In the genomic region with DNA sequence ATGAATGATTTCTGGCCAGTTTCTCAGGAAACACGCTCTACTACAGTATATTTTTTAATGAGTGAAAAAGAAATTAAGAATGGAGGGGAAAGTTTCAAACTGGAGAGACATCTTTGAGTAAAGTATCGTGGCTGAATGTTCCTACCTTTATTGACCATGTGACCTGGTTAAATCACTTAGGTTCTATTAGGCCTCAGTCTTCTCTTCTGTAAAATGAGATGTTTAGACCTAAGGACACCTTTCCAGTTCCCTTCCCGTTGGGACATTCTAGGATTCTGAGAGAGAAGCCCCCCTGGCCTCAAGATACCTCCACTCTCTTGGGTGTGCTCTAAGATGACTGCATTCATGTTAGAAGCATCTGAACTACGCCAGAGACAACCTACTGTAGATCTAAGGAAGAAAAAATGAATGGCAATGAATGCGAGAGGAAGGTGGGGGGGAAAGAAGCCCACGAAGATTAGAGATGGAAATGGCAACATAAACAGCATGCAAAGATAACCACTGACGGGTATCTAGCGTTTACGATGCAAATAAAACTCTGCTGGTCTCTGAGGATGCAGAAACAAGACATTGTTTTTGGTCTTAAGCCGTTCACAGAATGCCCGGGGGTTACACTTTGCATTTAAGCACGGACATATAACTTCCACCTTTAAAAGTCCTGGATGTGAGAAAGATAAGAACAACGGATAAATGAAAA, we compare ENCODE assay signal across 8 cellular contexts. TPM values are rescaled to one million over a fixed set of nuclear protein-coding genes. Genes with fewer than 3 reads are reported as not detected.
DNase-seq lines count a peak whose midpoint lies in the region; ATAC-seq and TF ChIP-seq lines count a peak whose summit lies in the region.

No MANE protein-coding gene starts in this region.

- no peaks in the 10 kb centered on the region for H3K27me3 Mint-ChIP-seq in CD8-positive, alpha-beta T cell (ENCODE audit: low read depth)
- H3K27me3 Mint-ChIP-seq in T-cell: no peaks in the 10 kb centered on the region
- no peaks in the 10 kb centered on the region for H3K27me3 Mint-ChIP-seq in stimulated activated naive CD8-positive, alpha-beta T cell treated with anti-CD3 and anti-CD28 coated beads, Interleukin-15, amount 100 ng/mL, for 72 hours

- H3K4me1 Mint-ChIP-seq in CD8-positive, alpha-beta T cell (ENCODE audit: low read depth): peaks cover 50% of the 10 kb centered on the region
- peaks cover 47 to 52% (median 51%) of the 10 kb centered on the region in 3 donors for H3K4me1 Mint-ChIP-seq in T-cell
- peaks cover 42% of the 10 kb centered on the region for H3K4me1 Mint-ChIP-seq in stimulated activated naive CD8-positive, alpha-beta T cell treated with anti-CD3 and anti-CD28 coated beads, Interleukin-15, amount 100 ng/mL, for 72 hours

- intact Hi-C loops in CD8-positive, alpha-beta T cell (cut with DNase I, micrococcal nuclease): loop anchor here (1.0 to 5.0 kb wide), 12 partner anchors 9 to 1971 kb away; a partner anchor contains a TSS
- intact Hi-C loops in right cardiac atrium (cut with DNase I): no loop called here

- peaks cover 36% of the 10 kb centered on the region for H3K4me1 ChIP-seq in CD8-positive, alpha-beta T cell (ENCODE audit: insufficient read depth, low read length)
- peaks cover 27% of the 10 kb centered on the region for H3K4me1 ChIP-seq in HAP-1
- no peaks in the 10 kb centered on the region for H3K4me1 ChIP-seq in right cardiac atrium (ENCODE audit: control insufficient read depth, insufficient read depth, low read length)

- WGBS in right cardiac atrium: 21% methylated on average over 13 of the region's 13 CpGs

- no peaks in the 10 kb centered on the region for H3K9me3 ChIP-seq in CD8-positive, alpha-beta T cell (ENCODE audit: low read length)
- H3K9me3 ChIP-seq in HAP-1 (no peaks in the 10 kb centered on the region), right cardiac atrium (ENCODE audit: control insufficient read depth, low read length) (no peaks in the 10 kb centered on the region)

- peak; percentile 12 for ATAC-seq in CD8-positive, alpha-beta T cell
- ATAC-seq in T-cell (replicated peaks in 1 of 4): peak in 3 of 4 experiments; percentile 2 to 15 (median 3)
- no peak for ATAC-seq in right cardiac atrium
- no peak for ATAC-seq in stimulated activated naive CD8-positive, alpha-beta T cell treated with anti-CD3 and anti-CD28 coated beads, Interleukin-15, amount 100 ng/mL, for 72 hours
- no peak for ATAC-seq in HG03521 (IDR thresholded peaks at IDR 0.05; ENCODE audit: unreplicated experiment)

- TF ChIP-seq CTCF in CD8-positive, alpha-beta T cell (IDR thresholded peaks at IDR 0.05): no peak

- POLR2A ChIA-PET in CD8-positive, alpha-beta T cell (lab: Charles Lee): interaction anchor here (1.6 kb wide), 1 partner anchor 91 kb away, joined by 4 read pairs; no protein-coding TSS in a partner anchor
- POLR2A ChIA-PET in T-cell (lab: Charles Lee): no interaction called here

- peak overlapping the region; percentile 92 for H3K27ac Mint-ChIP-seq in CD8-positive, alpha-beta T cell
- H3K27ac Mint-ChIP-seq in T-cell: peak overlapping the region; percentile 92 to 98
- peak overlapping the region; percentile 61 to 93 for H3K27ac Mint-ChIP-seq in stimulated activated naive CD8-positive, alpha-beta T cell treated with anti-CD3 and anti-CD28 coated beads, Interleukin-15, amount 100 ng/mL, for 72 hours

- H3K4me3 Mint-ChIP-seq in CD8-positive, alpha-beta T cell: peak overlapping the region; percentile 89
- peak overlapping the region; percentile 86 to 97 (median 92) for H3K4me3 Mint-ChIP-seq in T-cell
- peak overlapping the region; percentile 82 to 85 for H3K4me3 Mint-ChIP-seq in stimulated activated naive CD8-positive, alpha-beta T cell treated with anti-CD3 and anti-CD28 coated beads, Interleukin-15, amount 100 ng/mL, for 72 hours

- peak overlapping the region; percentile 66 for H3K4me3 ChIP-seq in CD8-positive, alpha-beta T cell (ENCODE audit: low read depth, low read length)
- H3K4me3 ChIP-seq in HAP-1 (peak overlapping the region; percentile 78), right cardiac atrium (ENCODE audit: low read length) (peak overlapping the region; percentile 73)

- no peaks in the 10 kb centered on the region for H3K27me3 ChIP-seq in CD8-positive, alpha-beta T cell (ENCODE audit: insufficient read depth, low read length)
- H3K27me3 ChIP-seq in HAP-1 (ENCODE audit: low read depth): no peaks in the 10 kb centered on the region
- no peaks in the 10 kb centered on the region for H3K27me3 ChIP-seq in right cardiac atrium (ENCODE audit: control insufficient read depth, insufficient read depth)

- CTCF ChIA-PET in CD8-positive, alpha-beta T cell (lab: Charles Lee): no interaction called here
- CTCF ChIA-PET in T-cell (lab: Charles Lee): no interaction called here

- peaks cover 12% of the 10 kb centered on the region for H3K36me3 Mint-ChIP-seq in CD8-positive, alpha-beta T cell
- H3K36me3 Mint-ChIP-seq in T-cell: no peaks in the 10 kb centered on the region

- peak overlapping the region; percentile 68 for H3K27ac ChIP-seq in CD8-positive, alpha-beta T cell (ENCODE audit: low read depth, low read length)
- peak overlapping the region; percentile 71 for H3K27ac ChIP-seq in right cardiac atrium (ENCODE audit: low read length)

- H3K36me3 ChIP-seq in CD8-positive, alpha-beta T cell (ENCODE audit: insufficient read depth, low read length): no peaks in the 10 kb centered on the region
- H3K36me3 ChIP-seq in HAP-1 (replicated peaks): peaks cover 5% of the 10 kb centered on the region; the same call in 1 of the 2 replicates

- DNase-seq in CD8-positive, alpha-beta T cell: no peak
- no peak for DNase-seq in HAP-1 (ENCODE audit: low spot score in 2 of 2)
- peak in 7 of 34 experiments; percentile 2 to 11 (median 5) for DNase-seq in T-cell
- DNase-seq in right cardiac atrium: no peak
- DNase-seq in stimulated activated naive CD8-positive, alpha-beta T cell treated with anti-CD3 and anti-CD28 coated beads, Interleukin-15, amount 100 ng/mL, for 72 hours: no peak
- DNase-seq in NCI-H345 treated with DMSO at 0.1 percent for 48 hours (lab: John Stamatoyannopoulos, UW; ENCODE audit: unreplicated experiment): no peak
- DNase-seq in dedifferentiated amniotic fluid mesenchymal stem cell (ENCODE audit: extremely low spot score): no peak

- in situ Hi-C loops in HAP-1 (cut with MboI; ENCODE audit: low sequenced_read_pairs): loop anchor here (25.0 kb wide), 1 partner anchor 376 kb away; no protein-coding TSS in a partner anchor

- H3K9me3 Mint-ChIP-seq in CD8-positive, alpha-beta T cell: no peaks in the 10 kb centered on the region
- no peaks in the 10 kb centered on the region for H3K9me3 Mint-ChIP-seq in T-cell
- no peaks in the 10 kb centered on the region for H3K9me3 Mint-ChIP-seq in stimulated activated naive CD8-positive, alpha-beta T cell treated with anti-CD3 and anti-CD28 coated beads, Interleukin-15, amount 100 ng/mL, for 72 hours

RNA-seq across cellular contexts. Expression of a gene that starts 0.6 kb away (rescaled TPM):
- 10 to 100 TPM; 78.9 to 81.3 TPM for total RNA-seq in CD8-positive, alpha-beta T cell
- total RNA-seq in T-cell (100 to 1,000 TPM in 1 of 5 donors, 10 to 100 TPM in 4; 84.3 to 111 (median 86.7) TPM), right cardiac atrium (10 to 100 TPM; 32.0 to 44.8 (median 41.2) TPM)
- polyA plus RNA-seq in right cardiac atrium: 21.1 TPM

Comparison
In these comparisons a context has a peak if more than half of its experiments do, and no peak if none do; other contexts are left out.
1. ATAC-seq: peak in CD8-positive, alpha-beta T cell (single experiment) and T-cell (3 of 4); none in right cardiac atrium (0 of 2), stimulated activated naive CD8-positive, alpha-beta T cell treated with anti-CD3 and anti-CD28 coated beads, Interleukin-15, amount 100 ng/mL, for 72 hours (single experiment) and HG03521 (single experiment).
2. intact Hi-C loops: an anchor here in CD8-positive, alpha-beta T cell (1.0 to 5.0 kb wide); none called in right cardiac atrium.
3. Peak in every context shown above with its lines, with median percentiles within 50 percentile points of each other: H3K4me3 ChIP-seq, H3K27ac Mint-ChIP-seq and H3K4me3 Mint-ChIP-seq.